Comparison of ENCODE assay signal across 17 cellular contexts in the genomic region with DNA sequence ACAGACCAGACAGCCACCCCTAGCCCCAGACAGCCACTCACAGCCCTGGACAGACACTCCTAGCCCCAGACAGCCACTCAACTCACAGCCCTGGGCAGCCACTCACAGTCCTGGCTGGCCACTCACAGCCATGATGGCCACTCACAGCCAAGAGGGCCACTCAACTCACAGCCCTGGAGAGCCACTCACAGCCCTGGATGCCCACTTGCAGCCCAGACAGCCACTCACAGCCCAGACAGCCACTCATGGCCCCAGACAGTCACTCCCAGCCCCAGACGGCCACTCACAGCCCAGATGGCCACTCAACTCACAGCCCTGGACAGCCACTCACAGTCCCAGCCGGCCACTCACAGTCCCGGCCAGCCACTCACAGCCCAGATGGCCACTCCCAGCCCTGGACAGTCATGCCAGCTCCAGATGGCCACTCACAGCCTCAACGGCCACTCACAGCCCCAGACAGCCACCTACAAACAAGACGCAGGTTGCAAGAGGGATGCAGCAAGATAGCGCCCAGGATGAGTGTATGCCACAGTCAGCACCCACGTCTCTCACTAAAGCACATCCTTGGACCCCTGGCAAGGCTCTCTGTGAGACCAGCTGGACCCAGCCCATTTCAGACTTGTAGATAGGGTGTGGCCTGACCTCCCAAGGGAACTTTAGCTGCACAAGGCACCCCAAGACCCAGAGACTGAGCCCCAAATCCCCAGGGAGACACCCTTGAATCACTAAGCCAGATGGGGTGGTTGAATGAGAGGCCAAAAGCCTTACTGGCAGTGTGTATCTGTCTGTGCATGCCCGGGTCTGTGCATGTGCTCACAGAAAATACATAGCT. TPM values are rescaled to one million over a fixed set of nuclear protein-coding genes. Genes with fewer than 3 reads are reported as not detected.
DNase-seq lines count a peak whose midpoint lies in the region; ATAC-seq, FAIRE-seq and TF ChIP-seq lines count a peak whose summit lies in the region.
"Had no signal": no experiment of that assay in that cellular context is flagged by ENCODE, and none has a peak within 500 bp of the region (broad histone marks: within the 10 kb centered on the region; RNA-seq: fewer than 3 reads in every experiment).

No MANE protein-coding gene starts in this region.

- no peaks in the 10 kb centered on the region for H3K9me3 Mint-ChIP-seq in CD4-positive, alpha-beta T cell
- peaks cover 6% of the 10 kb centered on the region for H3K9me3 Mint-ChIP-seq in neural progenitor cell

- no peaks in the 10 kb centered on the region for H4K20me1 ChIP-seq in neural progenitor cell (ENCODE audit: low read depth)

- no peaks in the 10 kb centered on the region for H3K27me3 ChIP-seq in CD4-positive, alpha-beta T cell (ENCODE audit: control insufficient read depth, insufficient read depth, low read length)
- no peaks in the 10 kb centered on the region for H3K27me3 ChIP-seq in H7 (ENCODE audit: control insufficient read depth, insufficient read depth, low read length)
- no peaks in the 10 kb centered on the region for H3K27me3 ChIP-seq in neural progenitor cell
- H3K27me3 ChIP-seq: cardiac muscle cell had no signal

- H3K27me3 Mint-ChIP-seq in CD4-positive, alpha-beta T cell, result no peaks in the 10 kb centered on the region
- H3K27me3 Mint-ChIP-seq in neural progenitor cell (ENCODE audit: insufficient read depth, low read depth), result peaks cover 18% of the 10 kb centered on the region

- DNase-seq in CD4-positive, alpha-beta T cell, result peak in 2 of 10 experiments; percentile 7 to 39
- DNase-seq in H7 (peak; percentile 45), cerebellar cortex (ENCODE audit: low spot score) (peak; percentile 68), neural progenitor cell (ENCODE audit: low spot score) (no peak), NCI-H82 treated with DMSO at 0.1 percent for 48 hours (lab: John Stamatoyannopoulos, UW; ENCODE audit: unreplicated experiment) (no peak), NCI-H146 treated with DMSO at 0.1 percent for 48 hours (lab: John Stamatoyannopoulos, UW; ENCODE audit: unreplicated experiment) (no peak), RCC 7860 (ENCODE audit: low spot score) (no peak)
- DNase-seq: DMS153; foreskin melanocyte; midbrain; NCI-H1048; stimulated activated naive B cell treated with anti-CD40 and anti-IgM and Interleukin-4, amounts not matched to agents 10 μg/mL and 1 μg/mL and 100 μg/mL, for 72 hours had no signal

- CTCF ChIA-PET in CD4-positive, alpha-beta T cell (lab: Charles Lee), result no interaction called here

- peak overlapping the region; percentile 12 for H3K27ac Mint-ChIP-seq in CD4-positive, alpha-beta T cell
- peak overlapping the region; percentile 76 for H3K27ac Mint-ChIP-seq in neural progenitor cell
- H3K27ac Mint-ChIP-seq: stimulated activated naive B cell treated with anti-CD40 and anti-IgM and Interleukin-4, amounts not matched to agents 10 μg/mL and 1 μg/mL and 100 μg/mL, for 72 hours had no signal

- H3K36me3 ChIP-seq in H7 (replicated peaks; ENCODE audit: control insufficient read depth, insufficient read depth, low read length) (no peaks in the 10 kb centered on the region), neural progenitor cell (no peaks in the 10 kb centered on the region)
- H3K36me3 ChIP-seq: cardiac muscle cell had no signal

- no peak overlapping the region for H2AFZ ChIP-seq in neural progenitor cell (replicated peaks)

- no peak overlapping the region for H3K27ac ChIP-seq in CD4-positive, alpha-beta T cell (ENCODE audit: low read depth, low read length)
- no peak overlapping the region for H3K27ac ChIP-seq in neural progenitor cell
- H3K27ac ChIP-seq: cardiac muscle cell, SK-N-MC had no signal

- POLR2A ChIA-PET in CD4-positive, alpha-beta T cell (lab: Charles Lee), result no interaction called here

- H3F3A ChIP-seq in neural progenitor cell (ENCODE audit: low read depth), result no peaks in the 10 kb centered on the region

- H3K9me3 ChIP-seq in CD4-positive, alpha-beta T cell (ENCODE audit: control insufficient read depth, low read length), result no peaks in the 10 kb centered on the region
- no peaks in the 10 kb centered on the region for H3K9me3 ChIP-seq in neural progenitor cell (ENCODE audit: low read depth)

- peaks cover 17% of the 10 kb centered on the region for H3K4me1 Mint-ChIP-seq in CD4-positive, alpha-beta T cell (ENCODE audit: low read depth)
- peaks cover 25% of the 10 kb centered on the region for H3K4me1 Mint-ChIP-seq in neural progenitor cell
- H3K4me1 Mint-ChIP-seq: stimulated activated naive B cell treated with anti-CD40 and anti-IgM and Interleukin-4, amounts not matched to agents 10 μg/mL and 1 μg/mL and 100 μg/mL, for 72 hours had no signal

- H3K79me2 ChIP-seq in neural progenitor cell (ENCODE audit: low read depth), result no peaks in the 10 kb centered on the region

- H3K4me2 ChIP-seq in neural progenitor cell, result no peak overlapping the region
- H3K4me2 ChIP-seq: smooth muscle cell had no signal

- no peak overlapping the region for H3K4me3 Mint-ChIP-seq in CD4-positive, alpha-beta T cell
- no peak overlapping the region for H3K4me3 Mint-ChIP-seq in neural progenitor cell
- H3K4me3 Mint-ChIP-seq: stimulated activated naive B cell treated with anti-CD40 and anti-IgM and Interleukin-4, amounts not matched to agents 10 μg/mL and 1 μg/mL and 100 μg/mL, for 72 hours had no signal

- no peak for TF ChIP-seq CTCF in CD4-positive, alpha-beta T cell (IDR thresholded peaks at IDR 0.05)
- no peak for TF ChIP-seq CTCF in neural progenitor cell (IDR thresholded peaks at IDR 0.05)

- peaks cover 25% of the 10 kb centered on the region for H3K4me1 ChIP-seq in neural progenitor cell
- H3K4me1 ChIP-seq: HAP-1 had no signal

- no peak for ATAC-seq in CD4-positive, alpha-beta T cell (ENCODE audit: poor library complexity)
- no peak for ATAC-seq in GM18868 (IDR thresholded peaks at IDR 0.05; ENCODE audit: unreplicated experiment)
- ATAC-seq: stimulated activated naive B cell treated with anti-CD40 and anti-IgM and Interleukin-4, amounts not matched to agents 10 μg/mL and 1 μg/mL and 100 μg/mL, for 72 hours had no signal

- no peaks in the 10 kb centered on the region for H3K36me3 Mint-ChIP-seq in CD4-positive, alpha-beta T cell (ENCODE audit: low read depth)
- H3K36me3 Mint-ChIP-seq in neural progenitor cell, result peaks cover 8% of the 10 kb centered on the region
- H3K36me3 Mint-ChIP-seq: stimulated activated naive B cell treated with anti-CD40 and anti-IgM and Interleukin-4, amounts not matched to agents 10 μg/mL and 1 μg/mL and 100 μg/mL, for 72 hours had no signal

- H3K4me3 ChIP-seq in H7 (ENCODE audit: insufficient read depth, low read depth, low read length), result no peak overlapping the region
- no peak overlapping the region for H3K4me3 ChIP-seq in neural progenitor cell
- H3K4me3 ChIP-seq: cardiac muscle cell, HAP-1, SK-N-MC, smooth muscle cell had no signal

- intact Hi-C loops in CD4-positive, alpha-beta T cell (cut with DNase I, micrococcal nuclease), result no loop called here

- FAIRE-seq in RCC 7860 (lab: Jason Lieb, UNC), result no peak

- H3K9ac ChIP-seq in neural progenitor cell, result no peak overlapping the region

RNA-seq across cellular contexts. Expression of gene ZDHHC11B, which starts 22.5 kb away (rescaled TPM):
- 10 to 100 TPM; 14.8 to 15.1 TPM for total RNA-seq in CD4-positive, alpha-beta T cell
- total RNA-seq in H7 (2014; rRNA removed; shearing (Covaris generic)), result 0.07 and 0.33 TPM in 2 replicates
- total RNA-seq in neural progenitor cell (ENCODE audit: low replicate concordance), result 0.25 and 0.60 TPM in 2 replicates
- total RNA-seq: smooth muscle cell had no signal

Comparison
In these comparisons a context has a peak if more than half of its experiments do, and no peak if none do; other contexts are left out.
1. DNase-seq: peak in H7 (single experiment) and cerebellar cortex (single experiment); none in neural progenitor cell (single experiment), NCI-H82 treated with DMSO at 0.1 percent for 48 hours (single experiment), NCI-H146 treated with DMSO at 0.1 percent for 48 hours (single experiment) and RCC 7860 (single experiment).